In genomic region chr1:26363549-26364448, GRCh38 we compare ENCODE assay signal across 8 cellular contexts. TPM values are rescaled to one million over a fixed set of nuclear protein-coding genes. Genes with fewer than 3 reads are reported as not detected.
A peak's percentile ranks its signal among the peaks of the same experiment; 100 is the strongest.
DNase-seq lines count a peak whose midpoint lies in the region; ATAC-seq and TF ChIP-seq lines count a peak whose summit lies in the region.

No MANE protein-coding gene starts in this region.

- no TSS peak for BruUV-seq in A673 (replicated peaks; lab: Mats Ljungman, UMichigan)

- no peaks in the 10 kb centered on the region for H3K4me1 ChIP-seq in A673 (ENCODE audit: insufficient read depth, low read length, poor library complexity, severe bottlenecking)

- peaks cover 25% of the 10 kb centered on the region for H3K27me3 ChIP-seq in A673 (replicated peaks; ENCODE audit: insufficient read depth, low read depth, low read length, poor library complexity)

- H3K4me3 ChIP-seq in A673 (ENCODE audit: low read depth, low read length, poor library complexity, severe bottlenecking), result no peak overlapping the region

- H3K27ac Mint-ChIP-seq in activated CD4-positive, alpha-beta T cell treated with anti-CD3 and anti-CD28 coated beads for 36 hours, result no peak overlapping the region

- H3K4me1 Mint-ChIP-seq in activated CD4-positive, alpha-beta T cell treated with anti-CD3 and anti-CD28 coated beads for 36 hours, result peaks cover 28% of the 10 kb centered on the region

- no peaks in the 10 kb centered on the region for H3K9me3 ChIP-seq in A673 (ENCODE audit: low read depth, low read length, poor library complexity, severe bottlenecking)

- no peak overlapping the region for H3K4me3 Mint-ChIP-seq in activated CD4-positive, alpha-beta T cell treated with anti-CD3 and anti-CD28 coated beads for 36 hours

- intact Hi-C loops in A673 (cut with micrococcal nuclease; ENCODE audit: unreplicated experiment), result no loop called here
- intact Hi-C loops in activated CD4-positive, alpha-beta T cell treated with anti-CD3 and anti-CD28 coated beads for 36 hours (cut with DNase I, micrococcal nuclease), result loop anchor here (1.0 to 5.0 kb wide), 6 partner anchors 33 to 88 kb away; no protein-coding TSS in a partner anchor

- no peak overlapping the region for H3K27ac ChIP-seq in A673 (ENCODE audit: low read depth, low read length, poor library complexity, severe bottlenecking)

- DNase-seq in A673 (ENCODE audit: low spot score), result peak; percentile 84
- DNase-seq in GM19238 (ENCODE audit: insufficient read length, low spot score), result peak; percentile 77
- DNase-seq in NCI-H226, result peak; percentile 57
- peak; percentile 92 for DNase-seq in activated CD4-positive, alpha-beta T cell treated with anti-CD3 and anti-CD28 coated beads for 36 hours
- DNase-seq in cerebellar cortex (ENCODE audit: low spot score), result peak; percentile 60
- peak; percentile 77 for DNase-seq in left lobe of liver (ENCODE audit: low spot score)
- DNase-seq in stimulated activated CD4-positive, alpha-beta T cell treated with anti-CD3 and anti-CD28 coated beads, TNF-alpha, amount 100 ng/mL, for 24 hours (ENCODE audit: low read depth in 3 of 3), result peak; percentile 69 to 85 (median 78)

- no peaks in the 10 kb centered on the region for H3K9me3 Mint-ChIP-seq in activated CD4-positive, alpha-beta T cell treated with anti-CD3 and anti-CD28 coated beads for 36 hours (ENCODE audit: low read depth)

- POLR2A ChIA-PET in A673 (lab: Charles Lee; ENCODE audit: low non-redundant PET), result no interaction called here
- POLR2A ChIA-PET in activated CD4-positive, alpha-beta T cell treated with anti-CD3 and anti-CD28 coated beads for 36 hours (lab: Charles Lee), result interaction anchor here (0.6 to 0.7 kb wide), 3 partner anchors 53 to 353 kb away, joined by 3 to 4 read pairs (median 3); no protein-coding TSS in a partner anchor

- CTCF ChIA-PET in A673 (lab: Charles Lee), result interaction anchor here (0.9 to 1.5 kb wide), 2 partner anchors 53 to 79 kb away, joined by 3 to 5 read pairs; no protein-coding TSS in a partner anchor
- CTCF ChIA-PET in activated CD4-positive, alpha-beta T cell treated with anti-CD3 and anti-CD28 coated beads for 36 hours (lab: Charles Lee), result interaction anchor here (0.5 to 5.0 kb wide), 38 partner anchors 9 to 1157 kb away, joined by 3 to 24 read pairs (median 4); partner anchors contain the start of genes CEP85, CRYBG2, ZNF593 and ZNF683

- peaks cover 11% of the 10 kb centered on the region for H3K27me3 Mint-ChIP-seq in activated CD4-positive, alpha-beta T cell treated with anti-CD3 and anti-CD28 coated beads for 36 hours

- no peaks in the 10 kb centered on the region for H3K36me3 Mint-ChIP-seq in activated CD4-positive, alpha-beta T cell treated with anti-CD3 and anti-CD28 coated beads for 36 hours (ENCODE audit: low read depth)

- H3K36me3 ChIP-seq in A673 (ENCODE audit: insufficient read depth, low read length, poor library complexity, severe bottlenecking), result no peaks in the 10 kb centered on the region

- ATAC-seq in activated CD4-positive, alpha-beta T cell treated with anti-CD3 and anti-CD28 coated beads for 36 hours, result peak; percentile 77
- peak; percentile 83 for ATAC-seq in left lobe of liver
- ATAC-seq in HG02938 (IDR thresholded peaks at IDR 0.05; ENCODE audit: unreplicated experiment), result no peak

- peak; percentile 97 for TF ChIP-seq CTCF in A673 (conservative IDR thresholded peaks at IDR 0.05; ENCODE audit: low read depth, low read length)

RNA-seq across cellular contexts. Expression of gene ZNF683, which starts 8.8 kb away (rescaled TPM):
- total RNA-seq in A673 (2021) (not detected in 2 replicates), left lobe of liver (not detected)
- total RNA-seq in activated CD4-positive, alpha-beta T cell treated with anti-CD3 and anti-CD28 coated beads for 36 hours, result not detected

RNA-seq across cellular contexts. Expression of gene CRYBG2, which starts 9.9 kb away (rescaled TPM):
- total RNA-seq in A673 (2021) (not detected in 2 replicates), left lobe of liver (0.18 TPM)
- 1 to 10 TPM; 1.5 to 1.6 TPM for total RNA-seq in activated CD4-positive, alpha-beta T cell treated with anti-CD3 and anti-CD28 coated beads for 36 hours

RNA-seq across cellular contexts. Expression of gene CD52, which starts 46.0 kb away (rescaled TPM):
- total RNA-seq in A673 (2021) (not detected in 2 replicates), left lobe of liver (3.0 TPM)
- 100 to 1,000 TPM; 216 to 217 TPM for total RNA-seq in activated CD4-positive, alpha-beta T cell treated with anti-CD3 and anti-CD28 coated beads for 36 hours

RNA-seq across cellular contexts. Expression of gene LIN28A, which starts 46.8 kb away (rescaled TPM):
- 0.15 and 0.39 TPM in 2 replicates for total RNA-seq in A673 (2021)
- total RNA-seq in activated CD4-positive, alpha-beta T cell treated with anti-CD3 and anti-CD28 coated beads for 36 hours, result not detected
- 1.1 TPM for total RNA-seq in left lobe of liver

RNA-seq across cellular contexts. Expression of gene UBXN11, which starts 57.4 kb away (rescaled TPM):
- total RNA-seq in A673 (2021), result 22.1 and 25.4 TPM in 2 replicates
- 10 to 100 TPM; 19.4 to 22.2 TPM for total RNA-seq in activated CD4-positive, alpha-beta T cell treated with anti-CD3 and anti-CD28 coated beads for 36 hours
- 7.8 TPM for total RNA-seq in left lobe of liver

Comparison
In these comparisons a context has a peak if more than half of its experiments do, and no peak if none do; other contexts are left out.
1. RNA of gene CD52, which starts 46.0 kb away (total RNA-seq): 216 to 217 TPM in activated CD4-positive, alpha-beta T cell treated with anti-CD3 and anti-CD28 coated beads for 36 hours; 3.0 TPM in left lobe of liver (single experiment) and not detected in A673; every median in the first group is over 10 times any median in the second.
2. Peak in every context shown above with its lines, with median percentiles within 50 percentile points of each other: DNase-seq.